21 cellular contexts compared by ENCODE assay signal in the genomic region with DNA sequence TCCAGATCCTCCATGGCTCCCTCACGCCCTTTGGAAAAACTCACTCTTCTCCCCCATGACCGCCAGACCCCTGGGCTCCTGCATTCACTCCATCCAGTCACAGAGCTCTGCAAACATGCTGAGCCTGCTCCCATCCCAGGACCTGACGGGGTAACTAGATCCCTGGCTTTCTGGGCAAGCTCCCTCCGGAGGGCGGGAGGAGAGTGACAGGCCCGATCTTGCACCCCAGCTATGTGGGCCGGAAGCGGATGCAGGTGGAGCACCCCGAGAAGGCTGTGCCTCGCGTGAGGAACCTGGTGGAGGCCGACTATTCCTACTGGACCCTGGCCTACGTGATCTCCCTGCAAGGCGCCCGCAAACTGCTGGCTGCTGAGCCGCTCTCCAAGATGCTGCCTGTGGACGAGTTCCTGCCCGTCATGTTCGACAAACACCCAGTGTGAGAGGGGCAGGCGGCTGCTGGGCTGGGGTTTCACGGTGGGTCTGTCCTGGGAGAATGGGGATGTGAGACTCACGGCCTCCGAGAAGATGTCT. TPM values are rescaled to one million over a fixed set of nuclear protein-coding genes. Genes with fewer than 3 reads are reported as not detected.
A peak's percentile ranks its signal among the peaks of the same experiment; 100 is the strongest.
DNase-seq lines count a peak whose midpoint lies in the region; ATAC-seq and TF ChIP-seq lines count a peak whose summit lies in the region.
"Had no signal": no experiment of that assay in that cellular context is flagged by ENCODE, and none has a peak within 500 bp of the region (broad histone marks: within the 10 kb centered on the region; RNA-seq: fewer than 3 reads in every experiment).

No MANE protein-coding gene starts in this region.

- H3K9me3 Mint-ChIP-seq in stimulated activated effector memory CD8-positive, alpha-beta T cell treated with anti-CD3 and anti-CD28 coated beads, Interleukin-12 subunit alpha, Interleukin-12 subunit beta, amount 100 ng/mL, for 72 hours: no peaks in the 10 kb centered on the region
- H3K9me3 Mint-ChIP-seq: activated CD4-positive, alpha-beta T cell treated with anti-CD3 and anti-CD28 coated beads, Interleukin-2, amount 10 ng/mL, durations not matched to agents 24 days and 14 days; activated naive CD4-positive, alpha-beta T cell treated with anti-CD3 and anti-CD28 coated beads, Interleukin-2, amount 50 U/mL, for 72 hours; activated T-helper 1 cell treated with anti-CD3 and anti-CD28 coated beads, Interleukin-12 subunit alpha, Interleukin-12 subunit beta, Interleukin-2, Interleukin-4 antibody, amounts not matched to agents 30 ng/mL and 10 ng/mL and 1 ng/mL, durations not matched to agents 14 hours and 24 hours and 36 hours; neural progenitor cell; stimulated activated naive CD8-positive, alpha-beta T cell treated with anti-CD3 and anti-CD28 coated beads, Interleukin-15, amount 100 ng/mL, for 72 hours had no signal

- ATAC-seq in T-helper 17 cell (no peak), lower lobe of right lung (no peak)
- ATAC-seq in stimulated activated effector memory CD8-positive, alpha-beta T cell treated with anti-CD3 and anti-CD28 coated beads, Interleukin-12 subunit alpha, Interleukin-12 subunit beta, amount 100 ng/mL, for 72 hours: no peak

- H3K27ac Mint-ChIP-seq in T-helper 17 cell: peak overlapping the region; percentile 70
- H3K27ac Mint-ChIP-seq in stimulated activated effector memory CD8-positive, alpha-beta T cell treated with anti-CD3 and anti-CD28 coated beads, Interleukin-12 subunit alpha, Interleukin-12 subunit beta, amount 100 ng/mL, for 72 hours: peak overlapping the region; percentile 54
- H3K27ac Mint-ChIP-seq: activated CD4-positive, alpha-beta T cell treated with anti-CD3 and anti-CD28 coated beads, Interleukin-2, amount 10 ng/mL, durations not matched to agents 24 days and 14 days; activated T-helper 1 cell treated with anti-CD3 and anti-CD28 coated beads, Interleukin-12 subunit alpha, Interleukin-12 subunit beta, Interleukin-2, Interleukin-4 antibody, amounts not matched to agents 30 ng/mL and 10 ng/mL and 1 ng/mL, durations not matched to agents 14 hours and 24 hours and 36 hours had no signal

- intact Hi-C loops in lower lobe of right lung (cut with DNase I): no loop called here

- H3K36me3 ChIP-seq in lower lobe of right lung: peaks cover 66% of the 10 kb centered on the region
- H3K36me3 ChIP-seq: neural progenitor cell had no signal

- no peak overlapping the region for H3K27ac ChIP-seq in lower lobe of right lung
- H3K27ac ChIP-seq: ascending aorta, gastroesophageal sphincter, neural progenitor cell, sigmoid colon, thyroid gland had no signal

- peaks cover 11% of the 10 kb centered on the region for H3K4me1 Mint-ChIP-seq in T-helper 17 cell
- peaks cover 21% of the 10 kb centered on the region for H3K4me1 Mint-ChIP-seq in stimulated activated effector memory CD8-positive, alpha-beta T cell treated with anti-CD3 and anti-CD28 coated beads, Interleukin-12 subunit alpha, Interleukin-12 subunit beta, amount 100 ng/mL, for 72 hours

- no peaks in the 10 kb centered on the region for H3K27me3 ChIP-seq in lower lobe of right lung (ENCODE audit: low read depth)
- H3K27me3 ChIP-seq: ascending aorta, gastroesophageal sphincter, neural progenitor cell, sigmoid colon, thyroid gland had no signal

- DNase-seq in D341Med (ENCODE audit: low spot score) (peak; percentile 30), T-helper 17 cell (no peak), epithelial cell of proximal tubule (ENCODE audit: low read depth) (no peak), DMS114 treated with DMSO at 0.1 percent for 48 hours (lab: John Stamatoyannopoulos, UW; ENCODE audit: unreplicated experiment) (no peak), lower lobe of right lung (no peak), erythroblast (lab: John Stamatoyannopoulos, UW) (no peak)
- DNase-seq in stimulated activated effector memory CD8-positive, alpha-beta T cell treated with anti-CD3 and anti-CD28 coated beads, Interleukin-12 subunit alpha, Interleukin-12 subunit beta, amount 100 ng/mL, for 72 hours (ENCODE audit: low spot score in 2 of 2): no peak
- DNase-seq: effector CD4-positive, alpha-beta T cell; kidney glomerular epithelial cell; NCI-H2029; NCI-H2227 treated with DMSO at 0.1 percent for 48 hours; sigmoid colon; stimulated activated naive CD8-positive, alpha-beta T cell treated with anti-CD3 and anti-CD28 coated beads, Interleukin-15, amount 100 ng/mL, for 72 hours had no signal

- H3K9me3 ChIP-seq in T-helper 17 cell (ENCODE audit: control insufficient read depth, low read length, poor library complexity, severe bottlenecking) (no peaks in the 10 kb centered on the region), lower lobe of right lung (no peaks in the 10 kb centered on the region)
- H3K9me3 ChIP-seq: ascending aorta, gastroesophageal sphincter, sigmoid colon, thyroid gland had no signal

- TF ChIP-seq POLR2A in erythroblast (IDR thresholded peaks at IDR 0.05; ENCODE audit: low read length): no peak

- H3K27me3 Mint-ChIP-seq in T-helper 17 cell: no peaks in the 10 kb centered on the region
- H3K27me3 Mint-ChIP-seq: activated CD4-positive, alpha-beta T cell treated with anti-CD3 and anti-CD28 coated beads, Interleukin-2, amount 10 ng/mL, durations not matched to agents 24 days and 14 days; progenitor cell of endocrine pancreas; stimulated activated naive CD8-positive, alpha-beta T cell treated with anti-CD3 and anti-CD28 coated beads, Interleukin-15, amount 100 ng/mL, for 72 hours had no signal

- H3K4me1 ChIP-seq in lower lobe of right lung: no peaks in the 10 kb centered on the region
- H3K4me1 ChIP-seq: ascending aorta, neural progenitor cell, sigmoid colon, thyroid gland had no signal

- no peak overlapping the region for H3K4me3 Mint-ChIP-seq in T-helper 17 cell
- H3K4me3 Mint-ChIP-seq in stimulated activated effector memory CD8-positive, alpha-beta T cell treated with anti-CD3 and anti-CD28 coated beads, Interleukin-12 subunit alpha, Interleukin-12 subunit beta, amount 100 ng/mL, for 72 hours: no peak overlapping the region
- H3K4me3 Mint-ChIP-seq: activated CD4-positive, alpha-beta T cell treated with anti-CD3 and anti-CD28 coated beads, Interleukin-2, amount 10 ng/mL, durations not matched to agents 24 days and 14 days; activated T-helper 1 cell treated with anti-CD3 and anti-CD28 coated beads, Interleukin-12 subunit alpha, Interleukin-12 subunit beta, Interleukin-2, Interleukin-4 antibody, amounts not matched to agents 30 ng/mL and 10 ng/mL and 1 ng/mL, durations not matched to agents 14 hours and 24 hours and 36 hours; neural progenitor cell; stimulated activated naive CD8-positive, alpha-beta T cell treated with anti-CD3 and anti-CD28 coated beads, Interleukin-15, amount 100 ng/mL, for 72 hours had no signal

- H3K36me3 Mint-ChIP-seq in T-helper 17 cell (ENCODE audit: low read depth): peaks cover 9% of the 10 kb centered on the region
- peaks cover 74% of the 10 kb centered on the region for H3K36me3 Mint-ChIP-seq in stimulated activated effector memory CD8-positive, alpha-beta T cell treated with anti-CD3 and anti-CD28 coated beads, Interleukin-12 subunit alpha, Interleukin-12 subunit beta, amount 100 ng/mL, for 72 hours

- peak; percentile 14 for TF ChIP-seq CTCF in epithelial cell of proximal tubule (conservative IDR thresholded peaks at IDR 0.05; ENCODE audit: low read depth, low read length)
- no peak for TF ChIP-seq CTCF in lower lobe of right lung (IDR thresholded peaks at IDR 0.05)

- no peak overlapping the region for H3K4me3 ChIP-seq in epithelial cell of proximal tubule (ENCODE audit: low read depth, low read length)
- no peak overlapping the region for H3K4me3 ChIP-seq in lower lobe of right lung
- H3K4me3 ChIP-seq: ascending aorta, gastroesophageal sphincter, neural progenitor cell, sigmoid colon, thyroid gland had no signal

RNA-seq across cellular contexts. Expression of gene COLGALT1, which starts 25.1 kb away (rescaled TPM):
- total RNA-seq in T-helper 17 cell (10 to 100 TPM; 42.1 to 42.4 TPM), epithelial cell of proximal tubule (83.6 and 126 TPM in 2 replicates), lower lobe of right lung (142 TPM)
